Comparison of ENCODE assay signal across 19 cellular contexts in genomic region chr6:31742894-31743293, GRCh38. TPM values are rescaled to one million over a fixed set of nuclear protein-coding genes. Genes with fewer than 3 reads are reported as not detected.
"Had no signal": no experiment of that assay in that cellular context is flagged by ENCODE, and none has a peak within 500 bp of the region (broad histone marks: within the 10 kb centered on the region; RNA-seq: fewer than 3 reads in every experiment).

No MANE protein-coding gene starts in this region.

- H3K27me3 Mint-ChIP-seq: activated CD4-positive, alpha-beta memory T cell treated with anti-CD3 and anti-CD28 coated beads, Interleukin-2, amount 10 ng/mL, durations not matched to agents 7 days and 5 days; natural killer cell treated with Interleukin-12 subunit alpha and Interleukin-12 subunit beta and Interleukin-15 and Interleukin-18, amount 100 ng/mL, for 72 hours; T-helper 17 cell had no signal

- H3K4me3 ChIP-seq: gastrocnemius medialis, heart left ventricle, pancreas, stomach, thoracic aorta had no signal

- FAIRE-seq: pancreas, TTC549 had no signal

- H3K9me3 ChIP-seq: gastrocnemius medialis, heart left ventricle, pancreas, stomach, thoracic aorta had no signal

- H3K27ac Mint-ChIP-seq: activated CD4-positive, alpha-beta memory T cell treated with anti-CD3 and anti-CD28 coated beads, Interleukin-2, amount 10 ng/mL, durations not matched to agents 7 days and 5 days; endodermal cell; immature natural killer cell; natural killer cell treated with Interleukin-12 subunit alpha and Interleukin-12 subunit beta and Interleukin-15 and Interleukin-18, amount 100 ng/mL, for 72 hours; T-helper 17 cell had no signal

- H3K4me3 Mint-ChIP-seq: activated CD4-positive, alpha-beta memory T cell treated with anti-CD3 and anti-CD28 coated beads, Interleukin-2, amount 10 ng/mL, durations not matched to agents 7 days and 5 days; endodermal cell; immature natural killer cell; natural killer cell treated with Interleukin-12 subunit alpha and Interleukin-12 subunit beta and Interleukin-15 and Interleukin-18, amount 100 ng/mL, for 72 hours; T-helper 17 cell; WTC11 had no signal

- H3K27ac ChIP-seq: gastrocnemius medialis, heart left ventricle, pancreas, stomach, thoracic aorta had no signal

- DNase-seq: activated CD4-positive, alpha-beta memory T cell treated with anti-CD3 and anti-CD28 coated beads, Interleukin-2, amount 10 ng/mL, durations not matched to agents 7 days and 5 days; activated CD4-positive, alpha-beta T cell treated with anti-CD3 and anti-CD28 coated beads for 4 hours; activated naive CD4-positive, alpha-beta T cell treated with anti-CD3 and anti-CD28 coated beads, Interleukin-2, amount 50 U/mL, for 16 hours; endodermal cell; gastrocnemius medialis; heart left ventricle; immature natural killer cell; mesendoderm; pancreas; stimulated activated CD4-positive, alpha-beta T cell treated with anti-CD3 and anti-CD28 coated beads, Interleukin-1b, Interleukin-23, amount 100 ng/mL, for 48 hours; stomach; T-helper 17 cell had no signal

- H3K9me3 Mint-ChIP-seq: activated CD4-positive, alpha-beta memory T cell treated with anti-CD3 and anti-CD28 coated beads, Interleukin-2, amount 10 ng/mL, durations not matched to agents 7 days and 5 days; endodermal cell; immature natural killer cell; natural killer cell treated with Interleukin-12 subunit alpha and Interleukin-12 subunit beta and Interleukin-15 and Interleukin-18, amount 100 ng/mL, for 72 hours; WTC11 had no signal

- H3K36me3 ChIP-seq: gastrocnemius medialis, pancreas, thoracic aorta had no signal

- H3K27me3 ChIP-seq: gastrocnemius medialis, heart left ventricle, pancreas, stomach had no signal

- ATAC-seq: gastrocnemius medialis; heart left ventricle; natural killer cell treated with Interleukin-12 subunit alpha and Interleukin-12 subunit beta and Interleukin-15 and Interleukin-18, amount 100 ng/mL, for 72 hours; pancreas; T-helper 17 cell; WTC11 had no signal

RNA-seq across cellular contexts. Expression of gene SAPCD1, which starts 19.6 kb away (rescaled TPM):
- total RNA-seq: gastrocnemius medialis had no signal
- polyA plus RNA-seq: immature natural killer cell had no signal

RNA-seq across cellular contexts. Expression of gene MPIG6B, which starts 19.7 kb away (rescaled TPM):
- total RNA-seq: activated CD4-positive, alpha-beta memory T cell treated with anti-CD3 and anti-CD28 coated beads, Interleukin-2, amount 10 ng/mL, durations not matched to agents 7 days and 5 days; chondrocyte; dermis microvascular lymphatic vessel endothelial cell; endodermal cell; epithelial cell of proximal tubule; gastrocnemius medialis; stomach; thoracic aorta had no signal
